ENCODE assay signal across 10 cellular contexts in the genomic region with DNA sequence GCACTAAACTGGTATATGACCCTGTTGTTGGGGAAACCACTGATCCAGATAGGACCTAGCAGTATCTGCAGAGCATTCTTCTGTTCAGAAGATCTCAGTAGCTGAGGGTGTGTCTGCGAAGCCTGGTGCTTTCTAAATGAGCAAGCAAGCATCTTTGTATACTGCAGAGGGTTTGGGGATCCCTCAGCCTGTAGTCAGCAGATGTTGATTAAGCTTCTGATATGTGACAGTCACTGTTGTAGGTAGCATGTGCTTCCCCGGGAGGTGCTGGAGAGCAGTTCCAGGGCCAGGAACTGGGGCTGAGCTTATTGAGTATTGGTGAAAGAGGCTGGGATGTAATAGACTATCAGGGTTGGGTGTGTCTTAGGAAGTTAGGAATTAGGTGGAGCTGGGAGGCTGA. TPM values are rescaled to one million over a fixed set of nuclear protein-coding genes. Genes with fewer than 3 reads are reported as not detected.
DNase-seq lines count a peak whose midpoint lies in the region; ATAC-seq and TF ChIP-seq lines count a peak whose summit lies in the region.
"Had no signal": no experiment of that assay in that cellular context is flagged by ENCODE, and none has a peak within 500 bp of the region (broad histone marks: within the 10 kb centered on the region; RNA-seq: fewer than 3 reads in every experiment).

No MANE protein-coding gene starts in this region.

- H3K9ac ChIP-seq in Loucy (ENCODE audit: low read depth, low read length, poor library complexity, severe bottlenecking) (peak overlapping the region; percentile 99), mammary epithelial cell (ENCODE audit: insufficient read depth, low read length) (peak overlapping the region; percentile 95)

- ATAC-seq in HG02970 (IDR thresholded peaks at IDR 0.05; ENCODE audit: low FRiP score, unreplicated experiment) = no peak

- peak overlapping the region; percentile 100 for H3K4me3 Mint-ChIP-seq in neural crest cell

- H3K36me3 ChIP-seq in Loucy (ENCODE audit: insufficient read depth, low read length) = peaks cover 5% of the 10 kb centered on the region; the same call in 1 of the 2 replicates
- H3K36me3 ChIP-seq in mammary epithelial cell (ENCODE audit: insufficient read depth, low read length) = peaks cover 11% of the 10 kb centered on the region

- peaks cover 2% of the 10 kb centered on the region for H3K36me3 Mint-ChIP-seq in neural crest cell (ENCODE audit: low read depth)

- H2AFZ ChIP-seq in Loucy (ENCODE audit: low read length) (no peak overlapping the region), mammary epithelial cell (ENCODE audit: low read depth, low read length) (no peak overlapping the region)

- dilution Hi-C loops in mammary epithelial cell (cut with HindIII; ENCODE audit: low sequenced_read_pairs) = loop anchor here (5.0 kb wide), 6 partner anchors 34 to 169 kb away; partner anchors contain the start of genes FUZ and PRMT1

- H3F3A ChIP-seq in Loucy (ENCODE audit: low read depth) = 0 out of 2 replicates have a peak, but pooled peaks cover 3% of the 10 kb centered on the region

- peaks cover 22% of the 10 kb centered on the region for H3K4me1 ChIP-seq in Loucy (ENCODE audit: insufficient read depth, low read length, poor library complexity, severe bottlenecking)
- peaks cover 23% of the 10 kb centered on the region for H3K4me1 ChIP-seq in mammary epithelial cell (ENCODE audit: insufficient read depth, low read length)

- H3K4me2 ChIP-seq in Loucy (ENCODE audit: low read depth, low read length, poor library complexity, severe bottlenecking) = peak overlapping the region; percentile 89
- peak overlapping the region; percentile 88 for H3K4me2 ChIP-seq in mammary epithelial cell (ENCODE audit: insufficient read depth, low read depth, low read length)

- CTCF ChIA-PET in mammary epithelial cell (lab: Charles Lee; ENCODE audit: low non-redundant PET) = no interaction called here

- BruUV-seq in mammary epithelial cell (replicated peaks; lab: Mats Ljungman, UMichigan) = no TSS peak

- H3K9me3 ChIP-seq in Loucy (ENCODE audit: insufficient read depth, low read depth, low read length) (no peaks in the 10 kb centered on the region), mammary epithelial cell (replicated peaks; ENCODE audit: insufficient read depth, low read length) (no peaks in the 10 kb centered on the region)

- peaks cover 21% of the 10 kb centered on the region for H4K20me1 ChIP-seq in Loucy (ENCODE audit: insufficient read depth, low read length, poor library complexity, severe bottlenecking)
- no peaks in the 10 kb centered on the region for H4K20me1 ChIP-seq in mammary epithelial cell (ENCODE audit: insufficient read depth, low read length)

- no peak overlapping the region for H3K27ac ChIP-seq in mammary epithelial cell (ENCODE audit: insufficient read depth, low read depth, low read length)

- TF ChIP-seq CTCF in GM12865 (IDR thresholded peaks at IDR 0.05; ENCODE audit: insufficient read depth, low read depth, low read length, missing control alignments) (no peak), Loucy (conservative IDR thresholded peaks at IDR 0.05; ENCODE audit: low read length) (no peak), mammary epithelial cell (conservative IDR thresholded peaks at IDR 0.05 in 1 of 2, IDR thresholded peaks at IDR 0.05 in 1 of 2; ENCODE audit: extremely low read depth in 1 of 2, insufficient read depth in 1 of 2, low read depth in 1 of 2, low read length in 2 of 2) (no peak), neural crest cell (conservative IDR thresholded peaks at IDR 0.05) (no peak), GM13976 (IDR thresholded peaks at IDR 0.05; ENCODE audit: borderline replicate concordance, control extremely low read depth, extremely low read depth, insufficient read depth, missing control alignments) (no peak)

- H3K9me2 ChIP-seq in Loucy (replicated peaks; ENCODE audit: low read depth, low read length) = no peaks in the 10 kb centered on the region

- intact Hi-C loops in mammary epithelial cell (cut with micrococcal nuclease) = loop anchor here (5.0 kb wide), 2 partner anchors 281 to 1349 kb away; partner anchors contain the start of genes DKKL1 and TEAD2

- H3K27ac Mint-ChIP-seq in neural crest cell (ENCODE audit: unreplicated experiment) = peak overlapping the region; percentile 89

- H3K27me3 ChIP-seq in Loucy (ENCODE audit: insufficient read depth, low read length, poor library complexity, severe bottlenecking) (no peaks in the 10 kb centered on the region), mammary epithelial cell (ENCODE audit: insufficient read depth, low read length) (no peaks in the 10 kb centered on the region)

- H3K4me3 ChIP-seq in GM12865 (ENCODE audit: low read depth, low read length) (peak overlapping the region; percentile 77), Loucy (ENCODE audit: low read length, poor library complexity, severe bottlenecking) (peak overlapping the region; percentile 89), mammary epithelial cell (replicated peaks in 1 of 3; ENCODE audit: insufficient read depth in 1 of 3, low read depth in 2 of 3, low read length in 3 of 3) (peak overlapping the region in 2 of 3 experiments; percentile 63 to 79)

- peaks cover 52% of the 10 kb centered on the region for H3K4me1 Mint-ChIP-seq in neural crest cell

- peaks cover 42% of the 10 kb centered on the region for H3K79me2 ChIP-seq in Loucy (ENCODE audit: insufficient read depth, low read length)
- H3K79me2 ChIP-seq in mammary epithelial cell (ENCODE audit: insufficient read depth, low read length) = peaks cover 60% of the 10 kb centered on the region

- WGBS in mammary epithelial cell (ENCODE audit: low coverage, missing lambda C conversion rate) = 33% methylated on average over 1 of the region's 2 CpGs

- DNase-seq in GM12865 (ENCODE audit: low read depth) = peak; percentile 69
- DNase-seq in mammary epithelial cell = no peak
- no peak for DNase-seq in neural crest cell (ENCODE audit: low read depth, low spot score)
- DNase-seq in cortex of kidney (lab: John Stamatoyannopoulos, UW) = no peak
- no peak for DNase-seq in inferior parietal cortex (ENCODE audit: extremely low spot score)
- no peak for DNase-seq in GM13976 (ENCODE audit: low spot score)
- DNase-seq: islet precursor cell, NCI-H1436 had no signal

- no peaks in the 10 kb centered on the region for H3K9me3 Mint-ChIP-seq in neural crest cell

- H3K27me3 Mint-ChIP-seq in neural crest cell (ENCODE audit: low read depth) = peaks cover 16% of the 10 kb centered on the region

- in situ Hi-C loops in mammary epithelial cell (cut with MboI; ENCODE audit: low sequenced_read_pairs in 2 of 2) (no loop called here), GM13976 (cut with MboI; ENCODE audit: low sequenced_read_pairs, unreplicated experiment) (no loop called here)

RNA-seq across cellular contexts. Expression of gene SCAF1, which starts 1.5 kb away (rescaled TPM):
- 10 to 100 TPM; 24.2 to 91.5 TPM for total RNA-seq in mammary epithelial cell
- 22.1 TPM for polyA plus RNA-seq in mammary epithelial cell
- polyA minus RNA-seq in mammary epithelial cell = 13.4 TPM
- total RNA-seq in neural crest cell = 89.6 and 91.9 TPM in 2 replicates

RNA-seq across cellular contexts. Expression of gene RRAS, which starts 3.5 kb away (rescaled TPM):
- total RNA-seq in mammary epithelial cell (10 to 100 TPM; 20.5 to 84.2 TPM), neural crest cell (1.2 and 2.3 TPM in 2 replicates)
- polyA plus RNA-seq in mammary epithelial cell = 120 TPM
- 50.6 TPM for polyA minus RNA-seq in mammary epithelial cell

RNA-seq across cellular contexts. Expression of gene IRF3, which starts 22.2 kb away (rescaled TPM):
- total RNA-seq in mammary epithelial cell (10 to 100 TPM; 39.7 to 94.2 TPM), neural crest cell (70.0 and 76.0 TPM in 2 replicates)
- polyA plus RNA-seq in mammary epithelial cell = 67.8 TPM
- 36.3 TPM for polyA minus RNA-seq in mammary epithelial cell

RNA-seq across cellular contexts. Expression of gene BCL2L12, which starts 22.3 kb away (rescaled TPM):
- total RNA-seq in mammary epithelial cell (10 to 100 TPM in 1 of 2 donors, 1 to 10 TPM in 1; 4.3 to 43.1 TPM), neural crest cell (92.4 and 99.5 TPM in 2 replicates)
- 24.8 TPM for polyA plus RNA-seq in mammary epithelial cell
- 10.5 TPM for polyA minus RNA-seq in mammary epithelial cell

RNA-seq across cellular contexts. Expression of gene PRMT1, which starts 33.6 kb away (rescaled TPM):
- total RNA-seq in mammary epithelial cell (100 to 1,000 TPM; 173 to 194 TPM), neural crest cell (454 and 470 TPM in 2 replicates)
- polyA plus RNA-seq in mammary epithelial cell = 383 TPM
- 226 TPM for polyA minus RNA-seq in mammary epithelial cell
